9 cellular contexts compared by ENCODE assay signal in the genomic region with DNA sequence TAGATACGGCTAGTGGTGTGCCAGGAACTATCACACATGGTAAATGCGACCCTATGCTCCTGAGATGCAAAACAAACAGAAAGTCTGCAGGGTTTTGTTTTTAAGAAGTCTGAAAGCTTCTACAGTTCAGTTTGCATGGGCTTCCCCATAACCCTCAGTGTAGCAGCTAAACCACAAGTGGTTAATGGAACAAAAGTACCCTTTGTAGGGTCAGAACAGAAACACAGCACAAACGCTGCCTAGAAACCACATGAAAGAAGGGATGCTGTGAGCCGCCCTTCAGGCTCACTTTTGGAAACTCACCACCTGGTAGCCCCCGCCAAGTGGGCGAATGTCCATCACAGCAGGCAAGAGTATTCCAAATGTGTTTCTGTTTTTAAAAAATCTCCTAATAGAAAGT. TPM values are rescaled to one million over a fixed set of nuclear protein-coding genes. Genes with fewer than 3 reads are reported as not detected.
DNase-seq lines count a peak whose midpoint lies in the region; ATAC-seq and TF ChIP-seq lines count a peak whose summit lies in the region.
"Had no signal": no experiment of that assay in that cellular context is flagged by ENCODE, and none has a peak within 500 bp of the region (broad histone marks: within the 10 kb centered on the region; RNA-seq: fewer than 3 reads in every experiment).

No MANE protein-coding gene starts in this region.

- no peak overlapping the region for H3K27ac Mint-ChIP-seq in central memory CD8-positive, alpha-beta T cell (ENCODE audit: low read depth)
- no peak overlapping the region for H3K27ac Mint-ChIP-seq in HFFc6
- H3K27ac Mint-ChIP-seq in type B pancreatic cell, result no peak overlapping the region

- intact Hi-C loops in posterior vena cava (cut with DNase I), result no loop called here

- H3K27me3 Mint-ChIP-seq in central memory CD8-positive, alpha-beta T cell, result peaks cover 4% of the 10 kb centered on the region
- H3K27me3 Mint-ChIP-seq in HFFc6 (ENCODE audit: insufficient read depth) (peaks cover 2% of the 10 kb centered on the region; the same call in 1 of the 2 replicates), type B pancreatic cell (no peaks in the 10 kb centered on the region)

- peaks cover 13% of the 10 kb centered on the region for H3K4me1 Mint-ChIP-seq in central memory CD8-positive, alpha-beta T cell
- peaks cover 41% of the 10 kb centered on the region for H3K4me1 Mint-ChIP-seq in HFFc6 (ENCODE audit: low read depth)
- peaks cover 65% of the 10 kb centered on the region for H3K4me1 Mint-ChIP-seq in type B pancreatic cell (ENCODE audit: unreplicated experiment)

- H3K36me3 Mint-ChIP-seq in central memory CD8-positive, alpha-beta T cell (ENCODE audit: insufficient read depth), result no peaks in the 10 kb centered on the region
- peaks cover 7% of the 10 kb centered on the region for H3K36me3 Mint-ChIP-seq in HFFc6 (ENCODE audit: low read depth)
- peaks cover 16% of the 10 kb centered on the region for H3K36me3 Mint-ChIP-seq in type B pancreatic cell

- no peak overlapping the region for H3K4me3 ChIP-seq in H7 (ENCODE audit: insufficient read depth, low read depth, low read length)
- H3K4me3 ChIP-seq: hepatocyte had no signal

- DNase-seq in DMS79 (lab: John Stamatoyannopoulos, UW) (peak; percentile 37), HFFc6 (no peak), H7 (no peak), posterior vena cava (ENCODE audit: low spot score) (no peak), type B pancreatic cell (ENCODE audit: extremely low spot score, unreplicated experiment) (no peak)
- DNase-seq in central memory CD8-positive, alpha-beta T cell (ENCODE audit: low spot score in 2 of 2), result no peak

- H3K36me3 ChIP-seq in H7 (replicated peaks; ENCODE audit: control insufficient read depth, insufficient read depth, low read length), result no peaks in the 10 kb centered on the region; the same call in 1 of the 2 replicates

- H3K27me3 ChIP-seq in H7 (ENCODE audit: control insufficient read depth, insufficient read depth, low read length), result no peaks in the 10 kb centered on the region
- H3K27me3 ChIP-seq: hepatocyte had no signal

- peak; percentile 95 for ATAC-seq in GM19455 (IDR thresholded peaks at IDR 0.05; ENCODE audit: unreplicated experiment)
- peak; percentile 97 for ATAC-seq in HG03378 (IDR thresholded peaks at IDR 0.05; ENCODE audit: unreplicated experiment)
- peak; percentile 40 for ATAC-seq in central memory CD8-positive, alpha-beta T cell (replicated peaks; ENCODE audit: extremely low read depth, poor library complexity, severe bottlenecking)

- H3K9me3 Mint-ChIP-seq in central memory CD8-positive, alpha-beta T cell, result no peaks in the 10 kb centered on the region
- H3K9me3 Mint-ChIP-seq in HFFc6, result no peaks in the 10 kb centered on the region
- peaks cover 8% of the 10 kb centered on the region for H3K9me3 Mint-ChIP-seq in type B pancreatic cell

- no peak overlapping the region for H3K4me3 Mint-ChIP-seq in central memory CD8-positive, alpha-beta T cell
- no peak overlapping the region for H3K4me3 Mint-ChIP-seq in HFFc6
- H3K4me3 Mint-ChIP-seq in type B pancreatic cell, result no peak overlapping the region

- no peak for TF ChIP-seq CTCF in HFFc6 (IDR thresholded peaks at IDR 0.05)
- TF ChIP-seq CTCF in type B pancreatic cell (conservative IDR thresholded peaks at IDR 0.05), result no peak

RNA-seq across cellular contexts. Expression of a gene that starts 46.2 kb away (rescaled TPM):
- total RNA-seq in HFFc6 (2021; fragmentation: NEBNext Ultra II Directional; extraction: Animal tissue kit (Norgen Biotek cat#: 25700)), result 10 to 100 TPM; 30.3 to 38.8 (median 36.2) TPM
- total RNA-seq in H7 (2014; rRNA removed; shearing (Covaris generic)), result 20.3 and 21.1 TPM in 2 replicates
- total RNA-seq in posterior vena cava (10 to 100 TPM; 41.3 to 45.7 TPM), type B pancreatic cell (ENCODE audit: low replicate concordance) (72.7 and 98.4 TPM in 2 replicates)

Comparison
In these comparisons a context has a peak if more than half of its experiments do, and no peak if none do; other contexts are left out.
1. ATAC-seq: peak in every context shown above with its lines; median percentile 97 in HG03378; 95 in GM19455; 40 in central memory CD8-positive, alpha-beta T cell.